ENCODE assay signal across 24 cellular contexts in genomic region chr22:40270031-40270430, GRCh38.
"Had no signal": no experiment of that assay in that cellular context is flagged by ENCODE, and none has a peak within 500 bp of the region (broad histone marks: within the 10 kb centered on the region; RNA-seq: fewer than 3 reads in every experiment).

No MANE protein-coding gene starts in this region.

- ATAC-seq: left colon; left lung; lower lobe of right lung; naive thymus-derived CD8-positive, alpha-beta T cell; right lobe of liver had no signal

- H3K27ac Mint-ChIP-seq: stimulated activated naive CD8-positive, alpha-beta T cell treated with anti-CD3 and anti-CD28 coated beads, Interleukin-15, Interleukin-2, amounts not matched to agents 100 ng/mL and 50 ng/mL, for 24 hours; type B pancreatic cell had no signal

- H3K27me3 Mint-ChIP-seq: naive thymus-derived CD8-positive, alpha-beta T cell; stimulated activated naive CD8-positive, alpha-beta T cell treated with anti-CD3 and anti-CD28 coated beads, Interleukin-15, Interleukin-2, amounts not matched to agents 100 ng/mL and 50 ng/mL, for 24 hours; type B pancreatic cell had no signal

- DNase-seq: hypothalamus; immature natural killer cell; kidney; left colon; left lung; lower lobe of right lung; mammary epithelial cell; mesenchymal stem cell; naive thymus-derived CD8-positive, alpha-beta T cell; nucleus accumbens; right lobe of liver; stimulated activated CD4-positive, alpha-beta T cell treated with anti-CD3 and anti-CD28 coated beads, Interleukin-2, amount 100 ng/mL, for 24 hours; stimulated activated CD4-positive, alpha-beta T cell treated with anti-CD3 and anti-CD28 coated beads, Interleukin-4, amount 100 ng/mL, for 1 hour; stimulated activated naive CD4-positive, alpha-beta T cell; substantia nigra; uterus had no signal

- H3K9me3 ChIP-seq: left lung, lower lobe of right lung, right atrium auricular region, right lobe of liver, tibial nerve had no signal

- H3K4me3 ChIP-seq: left lung, lower lobe of right lung, right atrium auricular region, right lobe of liver, smooth muscle cell, tibial nerve, uterus had no signal

- H3K36me3 ChIP-seq: uterus had no signal

- H3K27ac ChIP-seq: left lung, lower lobe of right lung, parathyroid adenoma, right atrium auricular region, right lobe of liver had no signal

- H3K4me1 Mint-ChIP-seq: neural crest cell had no signal

- H3K27me3 ChIP-seq: left lung, right atrium auricular region, right lobe of liver, tibial nerve, uterus had no signal

- H3K9me3 Mint-ChIP-seq: immature natural killer cell; naive thymus-derived CD8-positive, alpha-beta T cell; nephron; neural crest cell; type B pancreatic cell had no signal

- H3K4me3 Mint-ChIP-seq: immature natural killer cell; naive thymus-derived CD8-positive, alpha-beta T cell; nephron; neural crest cell; stimulated activated naive CD8-positive, alpha-beta T cell treated with anti-CD3 and anti-CD28 coated beads, Interleukin-15, Interleukin-2, amounts not matched to agents 100 ng/mL and 50 ng/mL, for 24 hours; type B pancreatic cell had no signal
